24 cellular contexts compared by ENCODE assay signal in genomic region chr12:131871677-131872076, GRCh38. TPM values are rescaled to one million over a fixed set of nuclear protein-coding genes. Genes with fewer than 3 reads are reported as not detected.
A peak's percentile ranks its signal among the peaks of the same experiment; 100 is the strongest.
DNase-seq lines count a peak whose midpoint lies in the region; ATAC-seq and TF ChIP-seq lines count a peak whose summit lies in the region.
"Had no signal": no experiment of that assay in that cellular context is flagged by ENCODE, and none has a peak within 500 bp of the region (broad histone marks: within the 10 kb centered on the region; RNA-seq: fewer than 3 reads in every experiment).

No MANE protein-coding gene starts in this region.

- ATAC-seq in HCT116 (no peak), HG03354 (IDR thresholded peaks at IDR 0.05; ENCODE audit: poor library complexity, severe bottlenecking, unreplicated experiment) (no peak)
- ATAC-seq: gastroesophageal sphincter had no signal

- H3K79me1 ChIP-seq in mesenchymal stem cell (replicated peaks; ENCODE audit: low read length, poor library complexity, severe bottlenecking): no peaks in the 10 kb centered on the region

- H2BK120ac ChIP-seq in mesenchymal stem cell (ENCODE audit: low read depth, low read length): peak overlapping the region; percentile 9

- H3K4ac ChIP-seq in mesenchymal stem cell (ENCODE audit: low read depth in 1 of 2, low read length in 2 of 2): peak overlapping the region in 1 of 2 experiments; percentile 32

- POLR2A ChIA-PET in HCT116 (lab: Charles Lee): interaction anchor here (1.3 kb wide), 1 partner anchor 28 kb away, joined by 3 read pairs; no protein-coding TSS in a partner anchor

- no peaks in the 10 kb centered on the region for H3K79me2 ChIP-seq in HCT116 (ENCODE audit: insufficient read depth, low read length)

- in situ Hi-C loops in brain microvascular endothelial cell (cut with HindIII; ENCODE audit: low pct_ligation_motif_present, low sequenced_read_pairs): no loop called here

- H3K9me3 ChIP-seq in HCT116 (ENCODE audit: control insufficient read depth in 1 of 2, insufficient read depth in 1 of 2, low read depth in 1 of 2, low read length in 2 of 2) (no peaks in the 10 kb centered on the region), mesenchymal stem cell (ENCODE audit: control insufficient read depth, low read length) (no peaks in the 10 kb centered on the region)
- H3K9me3 ChIP-seq: BE2C, esophagus squamous epithelium, gastroesophageal sphincter, tibial artery had no signal

- TF ChIP-seq POLR2A in HCT116 (IDR thresholded peaks at IDR 0.05; ENCODE audit: borderline replicate concordance, extremely low read depth, insufficient read depth, insufficient read length): no peak

- no peak overlapping the region for H3K4me3 ChIP-seq in HCT116 (replicated peaks in 1 of 2; ENCODE audit: low read depth in 1 of 2, low read length in 2 of 2)
- H3K4me3 ChIP-seq in brain microvascular endothelial cell (ENCODE audit: low read depth, low read length): no peak overlapping the region
- no peak overlapping the region for H3K4me3 ChIP-seq in mesenchymal stem cell (ENCODE audit: insufficient read depth in 1 of 2, low read depth in 1 of 2, low read length in 2 of 2)
- H3K4me3 ChIP-seq: esophagus squamous epithelium, gastroesophageal sphincter, lung, tibial artery had no signal

- H2AFZ ChIP-seq in HCT116 (ENCODE audit: low read depth, low read length, poor library complexity, severe bottlenecking): no peak overlapping the region
- H2AFZ ChIP-seq in mesenchymal stem cell (ENCODE audit: low read depth, low read length): peak overlapping the region; percentile 72

- no peaks in the 10 kb centered on the region for H3K27me3 ChIP-seq in HCT116 (ENCODE audit: insufficient read depth, low read length)
- no peaks in the 10 kb centered on the region for H3K27me3 ChIP-seq in brain microvascular endothelial cell (replicated peaks)
- H3K27me3 ChIP-seq in mesenchymal stem cell (ENCODE audit: control insufficient read depth in 1 of 2, insufficient read depth in 1 of 2, low read length in 2 of 2): peaks cover 0 to 4% of the 10 kb centered on the region in 2 experiments
- H3K27me3 ChIP-seq: BE2C, esophagus squamous epithelium, gastroesophageal sphincter, tibial artery had no signal

- CTCF ChIA-PET in HCT116 (lab: Charles Lee): no interaction called here

- intact Hi-C loops in HCT116 (cut with micrococcal nuclease): no loop called here

- DNase-seq in HCT116 (ENCODE audit: low read depth, low spot score) (no peak), brain microvascular endothelial cell (no peak), mesenchymal stem cell (no peak), activated gamma-delta T cell treated with Interleukin-2 at 50 U/mL for 16 hours (no peak), NCI-H2171 (lab: John Stamatoyannopoulos, UW) (no peak)
- no peak for DNase-seq in effector CD4-positive, alpha-beta T cell
- DNase-seq: activated CD8-positive, alpha-beta memory T cell treated with anti-CD3 and anti-CD28 coated beads, Interleukin-2, amount 50 U/mL, for 4 hours; activated naive CD8-positive, alpha-beta T cell treated with anti-CD3 and anti-CD28 coated beads, Interleukin-2, amount 10 ng/mL, durations not matched to agents 7 days and 5 days; effector CD8-positive, alpha-beta T cell; esophagus squamous epithelium; hypothalamus; NCI-H1105; NCI-H2029 treated with DMSO at 0.1 percent for 48 hours; occipital lobe; stimulated activated CD4-positive, alpha-beta T cell treated with anti-CD3 and anti-CD28 coated beads, Interleukin-4, amount 100 ng/mL, for 1 hour; stimulated activated naive CD4-positive, alpha-beta T cell treated with Interleukin-2 at 50 U/mL for 16 hours; tibial artery; WERI-Rb-1 had no signal

- no peak overlapping the region for H2BK15ac ChIP-seq in mesenchymal stem cell (ENCODE audit: low read depth, poor library complexity, severe bottlenecking)

- peak overlapping the region in 1 of 2 experiments; percentile 69 for H3K18ac ChIP-seq in mesenchymal stem cell (ENCODE audit: low read depth in 1 of 2, low read length in 2 of 2)

- peak overlapping the region; percentile 38 for H2AK5ac ChIP-seq in mesenchymal stem cell (ENCODE audit: low read length, severe bottlenecking)

- peak overlapping the region in 1 of 2 experiments; percentile 23 for H2BK12ac ChIP-seq in mesenchymal stem cell (ENCODE audit: low read length in 2 of 2)

- TF ChIP-seq RAD21 in HCT116 (IDR thresholded peaks at IDR 0.05; ENCODE audit: low read depth): no peak

- peak overlapping the region in 1 of 2 experiments; percentile 6 for H3K14ac ChIP-seq in mesenchymal stem cell (ENCODE audit: low read length in 2 of 2)

- H3K4me2 ChIP-seq in HCT116 (ENCODE audit: low read length) (peak overlapping the region; percentile 53), mesenchymal stem cell (ENCODE audit: low read length, poor library complexity, severe bottlenecking) (no peak overlapping the region)

- RAD21 ChIA-PET in HCT116 (lab: Charles Lee; ENCODE audit: low non-redundant PET in 1 of 2, low total read pairs in 2 of 2, uncharacterized antibody in 2 of 2, unreplicated experiment in 2 of 2): no interaction called here

- peak overlapping the region; percentile 5 for H4K91ac ChIP-seq in mesenchymal stem cell (ENCODE audit: low read length)

- no peak overlapping the region for H2BK5ac ChIP-seq in mesenchymal stem cell (ENCODE audit: low read depth, low read length, poor library complexity, severe bottlenecking)

- 0 out of 2 replicates have a peak overlapping the region, but pooled peaks have one; percentile 4 for H3K9ac ChIP-seq in HCT116 (ENCODE audit: low read length)
- no peak overlapping the region for H3K9ac ChIP-seq in mesenchymal stem cell (ENCODE audit: low read length)

- peak overlapping the region; percentile 38; the same call in 1 of the 2 replicates for H3K27ac ChIP-seq in 22Rv1
- H3K27ac ChIP-seq in HCT116 (ENCODE audit: low read depth, low read length): no peak overlapping the region; the same call in 1 of the 2 replicates
- H3K27ac ChIP-seq in brain microvascular endothelial cell: peak overlapping the region; percentile 17
- no peak overlapping the region for H3K27ac ChIP-seq in mesenchymal stem cell (ENCODE audit: low read length, poor library complexity, severe bottlenecking)
- H3K27ac ChIP-seq: gastroesophageal sphincter, tibial artery, WERI-Rb-1 had no signal

- no peak for TF ChIP-seq CTCF in 22Rv1 (IDR thresholded peaks at IDR 0.05)
- no peak for TF ChIP-seq CTCF in HCT116 (IDR thresholded peaks at IDR 0.05 in 2 of 3, conservative IDR thresholded peaks at IDR 0.05 in 1 of 3; ENCODE audit: borderline replicate concordance in 1 of 3, insufficient read depth in 1 of 3, low read depth in 2 of 3, low read length in 2 of 3)
- no peak for TF ChIP-seq CTCF in brain microvascular endothelial cell (IDR thresholded peaks at IDR 0.05; ENCODE audit: low read depth, low read length, missing control alignments)

- H3K36me3 ChIP-seq in HCT116 (ENCODE audit: control insufficient read depth in 1 of 2, insufficient read depth in 2 of 2, low read length in 2 of 2) (no peaks in the 10 kb centered on the region), brain microvascular endothelial cell (replicated peaks) (no peaks in the 10 kb centered on the region), mesenchymal stem cell (ENCODE audit: control insufficient read depth in 1 of 2, insufficient read depth in 2 of 2, low read depth in 1 of 2, low read length in 2 of 2) (no peaks in the 10 kb centered on the region)
- H3K36me3 ChIP-seq: BE2C, esophagus squamous epithelium, gastroesophageal sphincter, tibial artery, WERI-Rb-1 had no signal

- 99% methylated on average over 6 of the region's 6 CpGs for WGBS in mesenchymal stem cell

- H4K8ac ChIP-seq in mesenchymal stem cell (ENCODE audit: low read length): peak overlapping the region; percentile 75

- H3K4me1 ChIP-seq in HCT116 (ENCODE audit: control insufficient read depth in 1 of 2, insufficient read depth in 2 of 2, low read length in 2 of 2) (peaks cover 18 to 30% of the 10 kb centered on the region in 2 experiments), mesenchymal stem cell (ENCODE audit: control insufficient read depth, insufficient read depth, low read depth, low read length) (peaks cover 24% of the 10 kb centered on the region)
- H3K4me1 ChIP-seq: BE2C, gastroesophageal sphincter, tibial artery had no signal

- H3K23ac ChIP-seq in mesenchymal stem cell (ENCODE audit: low read length in 2 of 2): no peak overlapping the region

- BruUV-seq in HCT116 (replicated peaks; lab: Mats Ljungman, UMichigan): no TSS peak

- no peaks in the 10 kb centered on the region for H4K20me1 ChIP-seq in HCT116 (ENCODE audit: insufficient read depth)

- no peaks in the 10 kb centered on the region for H3K9me2 ChIP-seq in HCT116 (ENCODE audit: insufficient read depth)

TF ChIP-seq in HCT116, 20 proteins besides CTCF, POLR2A, EP300 and RAD21 (continues in another document):
- no peak for TF ChIP-seq ZFX (IDR thresholded peaks at IDR 0.05)
- no peak for TF ChIP-seq EZH2 (IDR thresholded peaks at IDR 0.05)
- TF ChIP-seq SIN3A (IDR thresholded peaks at IDR 0.05; ENCODE audit: low read depth): no peak
- TF ChIP-seq CEBPB (IDR thresholded peaks at IDR 0.05; ENCODE audit: low read depth): no peak
- TF ChIP-seq YY1 (IDR thresholded peaks at IDR 0.05; ENCODE audit: extremely low read depth, insufficient replicate concordance, low read depth, low read length): no peak
- TF ChIP-seq JUND (IDR thresholded peaks at IDR 0.05): no peak
- no peak for TF ChIP-seq EGR1 (IDR thresholded peaks at IDR 0.05; ENCODE audit: low read depth)

RNA-seq across cellular contexts. Expression of gene ULK1, which starts 22.7 kb away (rescaled TPM):
- 34.2 TPM for total RNA-seq in HCT116 (2021; ENCODE audit: unreplicated experiment)
- polyA plus RNA-seq in HCT116 (2012): 17.4 and 24.4 TPM in 2 replicates
- polyA plus RNA-seq in mesenchymal stem cell (2013, experiment 1 of 2): 18.5 TPM
- polyA plus RNA-seq in mesenchymal stem cell (2013, experiment 2 of 2): 17.7 TPM

RNA-seq across cellular contexts. Expression of gene MMP17, which starts 43.5 kb away (rescaled TPM):
- 14.3 TPM for total RNA-seq in HCT116 (2021; ENCODE audit: unreplicated experiment)
- 14.5 and 16.0 TPM in 2 replicates for polyA plus RNA-seq in HCT116 (2012)
- 2.3 TPM for polyA plus RNA-seq in mesenchymal stem cell (2013, experiment 1 of 2)
- 2.7 TPM for polyA plus RNA-seq in mesenchymal stem cell (2013, experiment 2 of 2)
- total RNA-seq: T-helper 2 cell treated with Interferon-gamma antibody and Interleukin-4, amounts not matched to agents 100 ng/mL and 5 ng/mL, for 36 hours had no signal

RNA-seq across cellular contexts. Expression of gene PUS1, which starts 57.4 kb away (rescaled TPM):
- total RNA-seq in HCT116 (2021; ENCODE audit: unreplicated experiment): 77.3 TPM
- 46.8 and 49.7 TPM in 2 replicates for polyA plus RNA-seq in HCT116 (2012)
- polyA plus RNA-seq in mesenchymal stem cell (2013, experiment 1 of 2): 10.5 TPM
- polyA plus RNA-seq in mesenchymal stem cell (2013, experiment 2 of 2): 10.3 TPM

Comparison
In these comparisons a context has a peak if more than half of its experiments do, and no peak if none do; other contexts are left out.
1. H3K27ac ChIP-seq: peak in 22Rv1 (single experiment) and brain microvascular endothelial cell (single experiment); none in HCT116 (single experiment) and mesenchymal stem cell (single experiment).